In the genomic region with DNA sequence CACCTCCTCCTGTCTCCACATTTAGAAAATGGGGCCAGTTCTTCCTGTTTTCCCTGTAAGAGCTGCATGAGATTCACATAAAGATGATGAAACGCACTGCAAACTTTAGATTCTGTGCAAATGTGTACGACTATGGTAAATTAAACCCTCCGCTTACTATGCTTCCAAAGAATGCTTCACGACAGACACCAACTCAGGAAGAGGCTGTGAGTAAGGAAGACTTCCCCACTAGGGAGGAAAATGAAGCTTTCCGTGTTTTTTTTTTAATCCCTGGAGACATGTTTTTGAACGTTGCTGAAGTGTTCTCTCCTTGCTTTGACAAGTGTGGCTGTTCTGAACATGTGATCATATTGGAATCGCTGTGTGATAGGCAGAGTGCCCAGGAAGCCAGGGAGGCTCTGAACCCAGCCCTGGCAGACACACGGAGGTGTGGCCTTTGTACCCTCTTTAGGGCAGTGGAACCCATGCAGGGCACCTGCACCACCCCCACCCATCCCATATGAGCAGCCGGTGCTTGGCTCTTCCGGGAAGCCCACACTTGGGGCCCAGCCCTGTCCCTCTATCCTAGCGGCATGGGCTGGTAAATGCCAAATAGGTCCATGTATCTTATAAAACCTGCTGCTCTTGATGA, we compare ENCODE assay signal across 8 cellular contexts. TPM values are rescaled to one million over a fixed set of nuclear protein-coding genes. Genes with fewer than 3 reads are reported as not detected.
DNase-seq lines count a peak whose midpoint lies in the region; ATAC-seq and TF ChIP-seq lines count a peak whose summit lies in the region.

No MANE protein-coding gene starts in this region.

- H3K9me3 Mint-ChIP-seq in CD4-positive, alpha-beta T cell: no peaks in the 10 kb centered on the region

- intact Hi-C loops in CD4-positive, alpha-beta T cell (cut with DNase I, micrococcal nuclease): loop anchor here (1.0 to 10.0 kb wide), 2 partner anchors 10 to 841 kb away; a partner anchor contains a TSS

- peak overlapping the region; percentile 59 for H3K27ac ChIP-seq in CD4-positive, alpha-beta T cell (ENCODE audit: low read depth, low read length)
- peak overlapping the region in 1 of 2 donors; percentile 91 for H3K27ac ChIP-seq in lung (ENCODE audit: low read depth in 1 of 2, low read length in 1 of 2)

- peak in 5 of 10 experiments; percentile 29 to 44 (median 30) for DNase-seq in CD4-positive, alpha-beta T cell
- DNase-seq in NCI-H345 treated with DMSO at 0.1 percent for 48 hours (lab: John Stamatoyannopoulos, UW; ENCODE audit: unreplicated experiment) (peak; percentile 21), amniotic epithelial cell (ENCODE audit: low read depth) (peak; percentile 58), lung (ENCODE audit: low spot score) (peak; percentile 57), kidney glomerular epithelial cell (lab: John Stamatoyannopoulos, UW) (no peak)

- 32 to 33% methylated on average over 11 of the region's 11 CpGs for WGBS in lung, 2 donors

- peaks cover 76% of the 10 kb centered on the region for H3K4me1 Mint-ChIP-seq in CD4-positive, alpha-beta T cell (ENCODE audit: low read depth)

- H3K27me3 Mint-ChIP-seq in CD4-positive, alpha-beta T cell: no peaks in the 10 kb centered on the region

- peaks cover 14 to 32% of the 10 kb centered on the region in 2 donors for H3K4me1 ChIP-seq in lung (ENCODE audit: control insufficient read depth in 2 of 2, insufficient read depth in 2 of 2, low read length in 2 of 2)

- H3K27ac Mint-ChIP-seq in CD4-positive, alpha-beta T cell: peak overlapping the region; percentile 89

- no peaks in the 10 kb centered on the region for H3K9me3 ChIP-seq in CD4-positive, alpha-beta T cell (ENCODE audit: control insufficient read depth, low read length)
- H3K9me3 ChIP-seq in lung (ENCODE audit: control insufficient read depth in 2 of 2, insufficient read depth in 1 of 2, low read length in 1 of 2): no peaks in the 10 kb centered on the region

- H3K36me3 ChIP-seq in lung (ENCODE audit: control insufficient read depth in 2 of 2, insufficient read depth in 2 of 2, low read length in 2 of 2): no peaks in the 10 kb centered on the region

- H3K36me3 Mint-ChIP-seq in CD4-positive, alpha-beta T cell (ENCODE audit: low read depth): no peaks in the 10 kb centered on the region

- peak overlapping the region; percentile 72 for H3K4me3 Mint-ChIP-seq in CD4-positive, alpha-beta T cell

- ATAC-seq in CD4-positive, alpha-beta T cell (ENCODE audit: poor library complexity): peak; percentile 74
- ATAC-seq in lung (ENCODE audit: insufficient read depth, low FRiP score) (peak; percentile 23), GM21423 (IDR thresholded peaks at IDR 0.05; ENCODE audit: unreplicated experiment) (no peak), HG02763 (IDR thresholded peaks at IDR 0.05; ENCODE audit: unreplicated experiment) (no peak), HG02840 (IDR thresholded peaks at IDR 0.05; ENCODE audit: low FRiP score, unreplicated experiment) (no peak)

- H3K4me3 ChIP-seq in lung: no peak overlapping the region

- CTCF ChIA-PET in CD4-positive, alpha-beta T cell (lab: Charles Lee): interaction anchor here (1.1 to 4.7 kb wide), 5 partner anchors 11 to 82 kb away, joined by 3 to 18 read pairs (median 4); a partner anchor contains a TSS

- H3K27me3 ChIP-seq in CD4-positive, alpha-beta T cell (ENCODE audit: control insufficient read depth, insufficient read depth, low read length): no peaks in the 10 kb centered on the region
- H3K27me3 ChIP-seq in lung (ENCODE audit: control insufficient read depth, insufficient read depth): no peaks in the 10 kb centered on the region

- peak; percentile 42 for TF ChIP-seq CTCF in CD4-positive, alpha-beta T cell (IDR thresholded peaks at IDR 0.05)
- no peak for TF ChIP-seq CTCF in lung (IDR thresholded peaks at IDR 0.05; ENCODE audit: control extremely low read depth, extremely low read depth)

- POLR2A ChIA-PET in CD4-positive, alpha-beta T cell (lab: Charles Lee): interaction anchor here (0.8 to 7.7 kb wide), 15 partner anchors 7 to 82 kb away, joined by 3 to 102 read pairs (median 4); a partner anchor contains a TSS

RNA-seq across cellular contexts. Expression of a gene that starts 7.5 kb away (rescaled TPM):
- 10 to 100 TPM; 29.4 to 31.4 TPM for total RNA-seq in CD4-positive, alpha-beta T cell
- 10 to 100 TPM in 1 of 2 donors, 1 to 10 TPM in 1; 8.4 to 30.5 TPM for total RNA-seq in lung
- polyA plus RNA-seq in lung: 1 to 10 TPM; 2.7 to 3.7 TPM

RNA-seq across cellular contexts. Expression of a gene that starts 10.9 kb away (rescaled TPM):
- 10 to 100 TPM; 11.3 to 11.9 TPM for total RNA-seq in CD4-positive, alpha-beta T cell
- total RNA-seq in lung: 10 to 100 TPM; 22.4 to 35.6 TPM
- 10 to 100 TPM; 27.3 to 30.9 TPM for polyA plus RNA-seq in lung

Comparison
In these comparisons a context has a peak if more than half of its experiments do, and no peak if none do; other contexts are left out.
1. ATAC-seq: peak in CD4-positive, alpha-beta T cell (single experiment) and lung (single experiment); none in GM21423 (single experiment), HG02763 (single experiment) and HG02840 (single experiment).